ENCODE assay signal across 9 cellular contexts in the genomic region with DNA sequence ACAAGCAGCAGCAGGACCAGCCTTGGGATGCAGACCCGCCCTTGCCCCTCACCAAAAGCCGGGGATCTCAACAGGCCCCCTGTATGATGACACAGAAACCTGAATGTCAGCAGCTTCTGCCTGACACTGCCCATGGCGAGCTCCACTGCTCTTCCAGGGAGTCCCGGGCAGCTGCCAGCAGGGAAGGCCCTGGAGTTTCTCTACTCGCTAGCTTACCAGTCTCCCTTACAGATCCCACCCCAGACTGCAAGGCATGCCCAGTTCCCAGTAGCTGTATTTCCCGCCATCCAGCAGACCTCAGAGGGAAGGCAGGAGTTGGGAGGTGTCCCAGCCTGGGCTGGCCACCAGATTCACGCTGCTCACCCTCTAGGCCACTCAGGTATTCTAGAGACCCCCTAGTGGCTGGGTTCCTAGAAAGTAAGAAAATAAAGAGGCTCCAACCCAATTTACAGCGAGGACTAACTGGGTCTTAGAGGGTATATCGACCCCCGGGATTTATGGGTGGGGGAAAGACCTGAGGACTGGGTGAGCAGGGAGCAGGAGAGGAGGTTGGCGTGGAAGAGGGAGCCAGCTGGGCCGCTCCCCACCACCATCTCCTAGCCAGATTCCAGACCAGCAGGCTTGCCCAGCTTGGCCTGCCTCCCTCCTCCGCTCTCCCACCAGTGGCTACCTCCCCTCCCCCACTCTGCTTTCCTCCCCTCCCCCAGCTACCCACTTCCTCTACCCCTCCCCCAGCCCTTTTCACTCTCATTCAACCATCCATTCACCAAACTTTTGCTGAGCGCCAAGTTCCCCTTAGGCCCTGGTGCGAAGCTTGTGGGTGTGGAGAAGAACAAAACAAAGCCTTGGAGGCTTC. TPM values are rescaled to one million over a fixed set of nuclear protein-coding genes. Genes with fewer than 3 reads are reported as not detected.
DNase-seq lines count a peak whose midpoint lies in the region; ATAC-seq, FAIRE-seq and TF ChIP-seq lines count a peak whose summit lies in the region.
"Had no signal": no experiment of that assay in that cellular context is flagged by ENCODE, and none has a peak within 500 bp of the region (broad histone marks: within the 10 kb centered on the region; RNA-seq: fewer than 3 reads in every experiment).

No MANE protein-coding gene starts in this region.

- no peaks in the 10 kb centered on the region for H3K36me3 ChIP-seq in K562 (ENCODE audit: control insufficient read depth, insufficient read depth, low read length)
- H3K36me3 ChIP-seq: colonic mucosa had no signal

- peak overlapping the region; percentile 63 for H3K4me3 Mint-ChIP-seq in neural crest cell
- H3K4me3 Mint-ChIP-seq: T-helper 1 cell treated with Interleukin-12 subunit alpha and Interleukin-12 subunit beta and Interleukin-4 antibody, amounts not matched to agents 30 μg/mL and 1 μg/mL, for 36 hours had no signal

- in situ Hi-C loops in KBM-7 (cut with MboI; ENCODE audit: low pct_unique_long_range_greater_than_20kb, low sequenced_read_pairs) (loop anchor here (25.0 kb wide), 1 partner anchor 185 kb away; no protein-coding TSS in a partner anchor), K562 (cut with MboI) (no loop called here)

- H3K4me1 Mint-ChIP-seq in neural crest cell: peaks cover 32% of the 10 kb centered on the region

- H3K27me3 Mint-ChIP-seq in neural crest cell (ENCODE audit: low read depth): no peaks in the 10 kb centered on the region

- no peak for TF ChIP-seq POLR2A in K562 (conservative IDR thresholded peaks at IDR 0.05)

- H3K27me3 ChIP-seq in K562 (ENCODE audit: control insufficient read depth in 2 of 2, insufficient read depth in 2 of 2, low read length in 2 of 2): no peaks in the 10 kb centered on the region
- H3K27me3 ChIP-seq: colonic mucosa had no signal

- no TSS peak for BruUV-seq in K562 (replicated peaks; lab: Mats Ljungman, UMichigan)

- no peak for FAIRE-seq in K562 (lab: Jason Lieb, UNC)

- H3K27ac ChIP-seq in K562 (ENCODE audit: extremely low read depth, low read depth, low read length): peak overlapping the region; percentile 21
- H3K27ac ChIP-seq: colonic mucosa had no signal

- H3K9me3 ChIP-seq in K562 (replicated peaks; ENCODE audit: control insufficient read depth, insufficient read depth, low read depth, low read length): no peaks in the 10 kb centered on the region
- H3K9me3 ChIP-seq: colonic mucosa had no signal

- intact Hi-C loops in K562 (cut with micrococcal nuclease): no loop called here

- POLR2A ChIA-PET in K562 (lab: Yijun Ruan, JAX): interaction anchor here (0.6 to 1.7 kb wide), 7 partner anchors 10 to 199 kb away, joined by 3 to 10 read pairs (median 3); a partner anchor contains a TSS

- WGBS in K562 (ENCODE audit: insufficient coverage, low coverage, missing lambda C conversion rate): 70% methylated on average over 15 of the region's 15 CpGs

- H3K9me1 ChIP-seq in K562 (ENCODE audit: control insufficient read depth, insufficient read depth, low read length): no peaks in the 10 kb centered on the region

- peak; percentile 25 for ATAC-seq in K562
- ATAC-seq in HG03460 (IDR thresholded peaks at IDR 0.05; ENCODE audit: unreplicated experiment): no peak

- CTCF ChIA-PET in K562 (lab: Yijun Ruan, JAX; ENCODE audit: low intra/inter-chr PET ratio): no interaction called here

- peak; percentile 20 to 45 (median 37); a peak in 3 of 6 replicates for TF ChIP-seq CTCF in K562 (IDR thresholded peaks at IDR 0.05 in 2 of 3, conservative IDR thresholded peaks at IDR 0.05 in 1 of 3; ENCODE audit: insufficient read depth in 2 of 3, low read depth in 1 of 3, low read length in 3 of 3)
- TF ChIP-seq CTCF in neural crest cell (conservative IDR thresholded peaks at IDR 0.05): no peak

- H4K20me1 ChIP-seq in K562 (replicated peaks; ENCODE audit: control insufficient read depth, insufficient read depth, low read length): no peaks in the 10 kb centered on the region

- no peak overlapping the region for H3K4me2 ChIP-seq in K562 (ENCODE audit: insufficient read depth, low read length)

- H3K9ac ChIP-seq in K562 (ENCODE audit: insufficient read depth in 1 of 2, low read depth in 2 of 2, low read length in 2 of 2): peak overlapping the region; percentile 13 to 77; a peak in 2 of 4 replicates

- H3K36me3 Mint-ChIP-seq in neural crest cell (ENCODE audit: low read depth): no peaks in the 10 kb centered on the region

- peak; percentile 67 for DNase-seq in GDM1 (lab: John Stamatoyannopoulos, UW)
- peak; percentile 53 for DNase-seq in KBM-7
- DNase-seq in K562 (ENCODE audit: extremely low read depth in 1 of 4, low spot score in 3 of 4): no peak
- DNase-seq in neural crest cell (ENCODE audit: low read depth, low spot score): no peak
- no peak for DNase-seq in HPDE6-E6E7 (ENCODE audit: extremely low spot score)
- no peak for DNase-seq in midbrain (lab: John Stamatoyannopoulos, UW)
- DNase-seq: colonic mucosa had no signal

- H3K27ac Mint-ChIP-seq in neural crest cell (ENCODE audit: unreplicated experiment): peak overlapping the region; percentile 91
- H3K27ac Mint-ChIP-seq: T-helper 1 cell treated with Interleukin-12 subunit alpha and Interleukin-12 subunit beta and Interleukin-4 antibody, amounts not matched to agents 30 μg/mL and 1 μg/mL, for 36 hours had no signal

- H2AFZ ChIP-seq in K562 (ENCODE audit: low read depth, low read length): peak overlapping the region; percentile 52

- no peaks in the 10 kb centered on the region for H3K9me3 Mint-ChIP-seq in neural crest cell
- H3K9me3 Mint-ChIP-seq: T-helper 1 cell treated with Interleukin-12 subunit alpha and Interleukin-12 subunit beta and Interleukin-4 antibody, amounts not matched to agents 30 μg/mL and 1 μg/mL, for 36 hours had no signal

- peaks cover 43 to 45% of the 10 kb centered on the region in 2 experiments for H3K4me1 ChIP-seq in K562 (replicated peaks in 1 of 2; ENCODE audit: control insufficient read depth in 2 of 2, insufficient read depth in 2 of 2, low read length in 2 of 2)

- TF ChIP-seq RAD21 in K562 (CRISPR knock-in tag; conservative IDR thresholded peaks at IDR 0.05 in 1 of 2, IDR thresholded peaks at IDR 0.05 in 1 of 2): no peak

- H3K79me2 ChIP-seq in K562 (ENCODE audit: control insufficient read depth, insufficient read depth, low read length): no peaks in the 10 kb centered on the region

- TF ChIP-seq EP300 in K562 (IDR thresholded peaks at IDR 0.05; ENCODE audit: low read length): no peak

- no peak overlapping the region for H3K4me3 ChIP-seq in K562
- H3K4me3 ChIP-seq: colonic mucosa had no signal

TF ChIP-seq in K562, 482 proteins besides CTCF, POLR2A, EP300 and RAD21 (continues in another document):
- TF ChIP-seq ZNF253 (CRISPR knock-in tag; conservative IDR thresholded peaks at IDR 0.05): no peak
- no peak for TF ChIP-seq ZNF274 (IDR thresholded peaks at IDR 0.05; ENCODE audit: borderline replicate concordance, low read depth, low read length)

RNA-seq across cellular contexts. Expression of a gene that starts 9.7 kb away (rescaled TPM):
- 30.6 and 67.6 TPM in 2 replicates for total RNA-seq in K562 (2011; cell fraction: chromatin; rRNA removed; ENCODE audit: low replicate concordance)
- 97.4 and 98.8 TPM in 2 replicates for total RNA-seq in K562 (2011; cell fraction: nucleolus; rRNA removed)
- total RNA-seq in K562 (2011; cell fraction: nucleoplasm; rRNA removed): 112 and 202 TPM in 2 replicates
- 1,004 and 1,256 TPM in 2 replicates for total RNA-seq in K562 (2014; rRNA removed)
- 270 and 326 TPM in 2 replicates for total RNA-seq in K562 (2014; rRNA removed; fragmentation: Illumina TruSeq; extraction: Trizol)
- 594 and 609 TPM in 2 replicates for total RNA-seq in K562 (2015; rRNA removed; fragmentation: Illumina TruSeq; extraction: Trizol)
- 1,947 and 1,950 TPM in 2 replicates for total RNA-seq in K562 (2021)
- 205 and 451 TPM in 2 replicates for polyA plus RNA-seq in K562 (2011; rRNA removed)
- polyA plus RNA-seq in K562 (2011; cell fraction: cytosol; rRNA removed): 348 and 767 TPM in 2 replicates
- polyA plus RNA-seq in K562 (2011; cell fraction: nucleus; rRNA removed): 229 and 367 TPM in 2 replicates
- 830 and 1,263 TPM in 2 replicates for polyA plus RNA-seq in K562 (2012)
- polyA plus RNA-seq in K562 (2014; fragmentation: Illumina TruSeq; extraction: Trizol): 1,608 and 1,897 TPM in 2 replicates
- 10 to 100 TPM; 27.8 to 58.8 TPM for polyA plus RNA-seq in K562 (2014; fragmentation: Nextera tagmentation; extraction: Ambion mirVana)
- polyA plus RNA-seq in K562 (2014; rRNA removed): 1,026 and 1,125 TPM in 2 replicates
- polyA minus RNA-seq in K562 (2011; rRNA and poly(A)+ RNA removed): 66.3 and 71.3 TPM in 2 replicates
- polyA minus RNA-seq in K562 (2011; cell fraction: cytosol; rRNA and poly(A)+ RNA removed): 364 and 449 TPM in 2 replicates
- polyA minus RNA-seq in K562 (2011; cell fraction: nucleus; rRNA and poly(A)+ RNA removed): 49.0 and 60.6 TPM in 2 replicates
- 1,143 and 1,176 TPM in 2 replicates for total RNA-seq in neural crest cell

RNA-seq across cellular contexts. Expression of a gene that starts 21.8 kb away (rescaled TPM):
- total RNA-seq in K562 (2011; cell fraction: chromatin; rRNA removed; ENCODE audit: low replicate concordance): 9.6 and 43.3 TPM in 2 replicates
- total RNA-seq in K562 (2011; cell fraction: nucleolus; rRNA removed): 62.9 and 65.8 TPM in 2 replicates
- 33.6 and 43.7 TPM in 2 replicates for total RNA-seq in K562 (2011; cell fraction: nucleoplasm; rRNA removed)
- total RNA-seq in K562 (2014; rRNA removed) (31.8 and 42.1 TPM in 2 replicates), K562 (2014; rRNA removed; fragmentation: Illumina TruSeq; extraction: Trizol) (4.6 and 6.5 TPM in 2 replicates), K562 (2015; rRNA removed; fragmentation: Illumina TruSeq; extraction: Trizol) (18.2 and 21.9 TPM in 2 replicates), K562 (2021) (30.1 and 35.5 TPM in 2 replicates), neural crest cell (13.5 and 13.9 TPM in 2 replicates)
- polyA plus RNA-seq in K562 (2011; rRNA removed) (29.1 and 74.4 TPM in 2 replicates), K562 (2014; fragmentation: Illumina TruSeq; extraction: Trizol) (20.9 and 39.0 TPM in 2 replicates), K562 (2014; fragmentation: Nextera tagmentation; extraction: Ambion mirVana) (10 to 100 TPM; 13.1 to 13.7 TPM), K562 (2014; rRNA removed) (34.9 and 36.7 TPM in 2 replicates)
- 106 and 151 TPM in 2 replicates for polyA plus RNA-seq in K562 (2011; cell fraction: cytosol; rRNA removed)
- polyA plus RNA-seq in K562 (2011; cell fraction: nucleus; rRNA removed): 87.3 and 88.9 TPM in 2 replicates
- 43.9 and 73.7 TPM in 2 replicates for polyA plus RNA-seq in K562 (2012)
- 10.5 and 14.6 TPM in 2 replicates for polyA minus RNA-seq in K562 (2011; rRNA and poly(A)+ RNA removed)
- 18.3 and 35.8 TPM in 2 replicates for polyA minus RNA-seq in K562 (2011; cell fraction: cytosol; rRNA and poly(A)+ RNA removed)
- polyA minus RNA-seq in K562 (2011; cell fraction: nucleus; rRNA and poly(A)+ RNA removed): 43.4 and 63.9 TPM in 2 replicates

Comparison
In these comparisons a context has a peak if more than half of its experiments do, and no peak if none do; other contexts are left out.
1. DNase-seq: peak in GDM1 (single experiment) and KBM-7 (single experiment); none in K562 (0 of 4), neural crest cell (single experiment), HPDE6-E6E7 (single experiment) and midbrain (single experiment).